Comparison of ENCODE assay signal across 23 cellular contexts in the genomic region with DNA sequence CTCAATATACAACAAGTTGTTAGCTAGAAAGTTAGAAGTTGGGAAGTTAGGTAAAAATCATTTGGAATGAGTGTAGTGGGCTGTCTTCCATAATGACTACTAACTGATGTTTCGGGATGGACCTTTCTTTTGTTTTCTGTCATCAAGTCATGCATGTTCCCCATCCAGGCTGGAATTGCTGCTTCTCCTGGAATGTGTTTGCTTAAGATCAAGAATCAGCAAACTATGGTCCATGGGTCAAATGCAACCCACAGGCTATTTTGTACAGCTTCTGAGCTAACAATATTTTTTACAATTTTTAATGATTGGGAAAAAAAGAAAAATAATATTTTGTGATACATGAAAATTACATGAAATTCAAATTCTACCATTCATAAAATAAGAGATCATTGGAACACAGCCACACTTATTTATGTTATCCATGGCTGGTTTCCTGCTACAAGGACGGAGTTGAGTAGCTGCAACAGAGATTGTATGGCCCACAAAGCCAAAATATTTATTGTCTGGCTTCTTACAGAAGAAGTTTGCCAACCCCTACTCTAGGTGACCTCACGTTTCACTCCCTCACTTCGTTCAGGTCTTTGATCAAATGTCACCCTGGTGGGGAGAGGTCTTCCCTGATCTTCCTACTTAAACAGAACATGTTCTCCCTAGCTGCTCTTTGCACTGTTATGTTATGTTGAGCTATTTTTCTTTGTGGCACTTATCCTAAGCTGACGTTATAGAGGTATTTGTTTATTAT.
A peak's percentile ranks its signal among the peaks of the same experiment; 100 is the strongest.
DNase-seq lines count a peak whose midpoint lies in the region; ATAC-seq, FAIRE-seq and TF ChIP-seq lines count a peak whose summit lies in the region.
"Had no signal": no experiment of that assay in that cellular context is flagged by ENCODE, and none has a peak within 500 bp of the region (broad histone marks: within the 10 kb centered on the region; RNA-seq: fewer than 3 reads in every experiment).

No MANE protein-coding gene starts in this region.

- H3K4me1 ChIP-seq in HepG2 (ENCODE audit: insufficient read depth, low read length) (peaks cover 34% of the 10 kb centered on the region), right lobe of liver (no peaks in the 10 kb centered on the region), IMR-90 (ENCODE audit: control insufficient read depth, insufficient read depth, low read length) (peaks cover 13% of the 10 kb centered on the region)

- BruUV-seq in HepG2 (replicated peaks; lab: Mats Ljungman, UMichigan) (no TSS peak), IMR-90 (replicated peaks; lab: Mats Ljungman, UMichigan) (no TSS peak)

- peak overlapping the region; percentile 70 for H3K27ac ChIP-seq in HepG2 (ENCODE audit: extremely low read length, insufficient read depth, low read length)
- no peak overlapping the region for H3K27ac ChIP-seq in right lobe of liver
- no peak overlapping the region for H3K27ac ChIP-seq in IMR-90 (ENCODE audit: insufficient read depth, low read length)
- H3K27ac ChIP-seq: 22Rv1; A549; BLaER1 treated with 17β-estradiol and CSF1 and Interleukin-3, amounts not matched to agents 10 nM and 100 nM; C4-2B had no signal

- H2BK20ac ChIP-seq in IMR-90 (ENCODE audit: low read depth, low read length): peak overlapping the region; percentile 78

- H4K8ac ChIP-seq in IMR-90 (ENCODE audit: low read depth in 2 of 2, low read length in 2 of 2): no peak overlapping the region

- no peaks in the 10 kb centered on the region for H3K79me2 ChIP-seq in HepG2 (ENCODE audit: insufficient read depth, low read length)

- TF ChIP-seq CTCF in HepG2 (CRISPR knock-in tag; IDR thresholded peaks at IDR 0.05) (no peak), right lobe of liver (IDR thresholded peaks at IDR 0.05) (no peak), IMR-90 (conservative IDR thresholded peaks at IDR 0.05; ENCODE audit: low read depth, low read length) (no peak), foreskin fibroblast (IDR thresholded peaks at IDR 0.05; ENCODE audit: low read depth, low read length) (no peak)

- H2AK9ac ChIP-seq in IMR-90 (replicated peaks; ENCODE audit: low read depth, low read length, poor library complexity): no peak overlapping the region

- H3K4me2 ChIP-seq in HepG2 (ENCODE audit: low read depth, low read length) (peak overlapping the region; percentile 65), IMR-90 (ENCODE audit: low read depth, low read length) (no peak overlapping the region)
- H3K4me2 ChIP-seq: A549; BLaER1 treated with 17β-estradiol and CSF1 and Interleukin-3, amounts not matched to agents 10 nM and 100 nM had no signal

- H4K5ac ChIP-seq in IMR-90 (ENCODE audit: low read depth, low read length): no peak overlapping the region

- peak; percentile 70 for DNase-seq in HepG2 (ENCODE audit: low spot score)
- DNase-seq in right lobe of liver: no peak
- peak; percentile 46 for DNase-seq in HuH-7 (ENCODE audit: low spot score)
- DNase-seq in IMR-90: peak; percentile 26
- DNase-seq in left kidney (ENCODE audit: low read depth, low spot score): peak; percentile 51
- DNase-seq in activated naive CD4-positive, alpha-beta T cell treated with anti-CD3 and anti-CD28 coated beads, Interleukin-2, amount 50 U/mL, for 16 hours: no peak
- DNase-seq in NCI-H69 (lab: John Stamatoyannopoulos, UW): no peak
- no peak for DNase-seq in foreskin fibroblast
- DNase-seq: AML-193; Caco-2; Calu3; CD4-positive, alpha-beta T cell; CD8-positive, alpha-beta T cell; DMS79 treated with DMSO at 0.1 percent for 48 hours; GF-D8 had no signal

- peak overlapping the region; percentile 44; the same call in 1 of the 3 replicates for H2BK15ac ChIP-seq in IMR-90 (ENCODE audit: low read depth, low read length)

- no peak overlapping the region; the same call in 1 of the 2 replicates for H2AK5ac ChIP-seq in IMR-90 (ENCODE audit: low read depth, low read length)

- H4K91ac ChIP-seq in IMR-90 (ENCODE audit: insufficient read depth, low read depth, low read length): no peak overlapping the region

- H2AFZ ChIP-seq in HepG2 (ENCODE audit: low read length) (no peak overlapping the region), IMR-90 (replicated peaks; ENCODE audit: low read length, poor library complexity) (no peak overlapping the region)

- CTCF ChIA-PET in HepG2 (lab: Yijun Ruan, JAX; ENCODE audit: low intra/inter-chr PET ratio, low total read pairs) (no interaction called here), IMR-90 (lab: Yijun Ruan, JAX) (interaction anchor here (7.3 kb wide), 1 partner anchor 171 kb away, joined by 90 read pairs; no protein-coding TSS in a partner anchor)

- H3K18ac ChIP-seq in IMR-90 (ENCODE audit: low read depth, low read length): peak overlapping the region; percentile 37; the same call in 1 of the 2 replicates

- in situ Hi-C loops in HepG2 (cut with HindIII; ENCODE audit: extremely low pct_ligation_motif_present, low pct_unique_long_range_greater_than_20kb) (no loop called here), IMR-90 (cut with MboI; ENCODE audit: low sequenced_read_pairs) (no loop called here)

- no peak for TF ChIP-seq POLR2A in HepG2 (IDR thresholded peaks at IDR 0.05; ENCODE audit: insufficient read depth in 1 of 2, low read depth in 2 of 2, low read length in 2 of 2)
- no peak for TF ChIP-seq POLR2A in right lobe of liver (IDR thresholded peaks at IDR 0.05)
- TF ChIP-seq POLR2A in IMR-90 (IDR thresholded peaks at IDR 0.05; ENCODE audit: low read depth, low read length): no peak

- no peaks in the 10 kb centered on the region for H3K27me3 ChIP-seq in HepG2 (ENCODE audit: control insufficient read depth in 1 of 2, insufficient read depth in 2 of 2, low read length in 2 of 2)
- H3K27me3 ChIP-seq in right lobe of liver: no peaks in the 10 kb centered on the region
- H3K27me3 ChIP-seq in IMR-90 (ENCODE audit: control insufficient read depth, insufficient read depth, low read length): no peaks in the 10 kb centered on the region
- H3K27me3 ChIP-seq: BLaER1 treated with 17β-estradiol and CSF1 and Interleukin-3, amounts not matched to agents 10 nM and 100 nM had no signal

- H3K4ac ChIP-seq in IMR-90 (ENCODE audit: low read depth, low read length): peak overlapping the region; percentile 44; the same call in 1 of the 2 replicates

- POLR2A ChIA-PET in HepG2 (lab: Yijun Ruan, JAX): interaction anchor here (1.3 kb wide), 2 partner anchors 17 to 171 kb away, joined by 4 to 5 read pairs; no protein-coding TSS in a partner anchor
- POLR2A ChIA-PET in IMR-90 (lab: Charles Lee; ENCODE audit: unreplicated experiment): no interaction called here

- peak overlapping the region in 1 of 3 experiments; percentile 5; a peak in 1 of 6 replicates for H3K4me3 ChIP-seq in HepG2 (replicated peaks in 1 of 3; ENCODE audit: insufficient read depth in 1 of 3, low read depth in 2 of 3, low read length in 3 of 3)
- no peak overlapping the region for H3K4me3 ChIP-seq in right lobe of liver
- no peak overlapping the region for H3K4me3 ChIP-seq in IMR-90 (ENCODE audit: insufficient read depth, low read depth, low read length)
- H3K4me3 ChIP-seq in foreskin fibroblast (ENCODE audit: low read depth in 1 of 2, low read length in 2 of 2): no peak overlapping the region
- H3K4me3 ChIP-seq: A549; BLaER1 treated with 17β-estradiol and CSF1 and Interleukin-3, amounts not matched to agents 10 nM and 100 nM had no signal

- FAIRE-seq in HepG2 (lab: Jason Lieb, UNC): peak; percentile 42
- FAIRE-seq: A549, D721Med, G401.6, GM12891, GM19239 had no signal

- H3K14ac ChIP-seq in IMR-90 (replicated peaks; ENCODE audit: low read depth, low read length): 0 out of 2 replicates have a peak overlapping the region, but pooled peaks have one; percentile 44

- peak; percentile 80 for ATAC-seq in HepG2
- ATAC-seq in right lobe of liver: no peak
- no peak for ATAC-seq in IMR-90 (ENCODE audit: low read depth)
- ATAC-seq: A549; CD8-positive, alpha-beta T cell had no signal

- H2BK120ac ChIP-seq in IMR-90 (ENCODE audit: low read depth, low read length): peak overlapping the region; percentile 59

- no peaks in the 10 kb centered on the region for H3K36me3 ChIP-seq in HepG2 (replicated peaks in 1 of 2; ENCODE audit: control insufficient read depth in 1 of 2, insufficient read depth in 2 of 2, low read length in 2 of 2)
- H3K36me3 ChIP-seq in right lobe of liver: no peaks in the 10 kb centered on the region
- no peaks in the 10 kb centered on the region for H3K36me3 ChIP-seq in IMR-90 (ENCODE audit: control insufficient read depth, insufficient read depth, low read length)

- WGBS in HepG2 (ENCODE audit: low lambda C conversion rate): 2% methylated on average over 5 of the region's 5 CpGs
- 56% methylated on average over 4 of the region's 5 CpGs for WGBS in right lobe of liver (ENCODE audit: insufficient coverage, low coverage, low lambda C conversion rate, missing lambda C conversion rate)
- 100% methylated on average over 1 of the region's 5 CpGs; no CpG with 5 or more reads in 1 of the 2 experiments for WGBS in IMR-90 (ENCODE audit: extremely low coverage in 2 of 2, insufficient read length in 1 of 2), 2 experiments

- no peak overlapping the region for H3K56ac ChIP-seq in IMR-90 (ENCODE audit: extremely low read depth, insufficient read depth, low read length)

- dilution Hi-C loops in IMR-90 (cut with HindIII; ENCODE audit: low sequenced_read_pairs, unreplicated experiment): no loop called here

- H3K9me3 ChIP-seq in HepG2 (ENCODE audit: low read length) (no peaks in the 10 kb centered on the region), right lobe of liver (no peaks in the 10 kb centered on the region), IMR-90 (ENCODE audit: control insufficient read depth, insufficient read depth, low read length) (no peaks in the 10 kb centered on the region)
- H3K9me3 ChIP-seq: A549, Caco-2 had no signal

- no peak overlapping the region for H2BK5ac ChIP-seq in IMR-90 (ENCODE audit: low read depth, low read length, poor library complexity, severe bottlenecking)

- intact Hi-C loops in HepG2 (cut with micrococcal nuclease; ENCODE audit: unreplicated experiment) (no loop called here), right lobe of liver (cut with DNase I) (no loop called here), IMR-90 (cut with micrococcal nuclease) (no loop called here)

- H3K9me1 ChIP-seq in IMR-90 (ENCODE audit: insufficient read depth, low read length): peaks cover 15% of the 10 kb centered on the region

- no peak overlapping the region for H3K23ac ChIP-seq in IMR-90 (ENCODE audit: low read depth, low read length)

- H3K9ac ChIP-seq in HepG2 (ENCODE audit: insufficient read depth, low read depth, low read length): no peak overlapping the region
- H3K9ac ChIP-seq in IMR-90 (ENCODE audit: low read depth, low read length): no peak overlapping the region
- H3K9ac ChIP-seq: BLaER1 treated with 17β-estradiol and CSF1 and Interleukin-3, amounts not matched to agents 10 nM and 100 nM had no signal

- TF ChIP-seq EP300 in HepG2 (IDR thresholded peaks at IDR 0.05; ENCODE audit: low read depth in 2 of 2, low read length in 2 of 2): no peak
- TF ChIP-seq EP300 in HepG2 (CRISPR knock-in tag; IDR thresholded peaks at IDR 0.05; ENCODE audit: borderline replicate concordance): no peak

- no peak for TF ChIP-seq RAD21 in HepG2 (CRISPR knock-in tag; IDR thresholded peaks at IDR 0.05)
- no peak for TF ChIP-seq RAD21 in IMR-90 (IDR thresholded peaks at IDR 0.05; ENCODE audit: low read length)

- H4K20me1 ChIP-seq in HepG2 (ENCODE audit: insufficient read depth, low read length) (no peaks in the 10 kb centered on the region), IMR-90 (ENCODE audit: insufficient read depth, low read length) (no peaks in the 10 kb centered on the region; the same call in 1 of the 2 replicates)

- peaks cover 6 to 48% of the 10 kb centered on the region in 2 experiments; a peak in 3 of 4 replicates for H3K79me1 ChIP-seq in IMR-90 (ENCODE audit: low read depth in 1 of 2, low read length in 2 of 2)

Comparison
In these comparisons a context has a peak if more than half of its experiments do, and no peak if none do; other contexts are left out.
1. DNase-seq: peak in HepG2 (single experiment), HuH-7 (single experiment), IMR-90 (single experiment) and left kidney (single experiment); none in right lobe of liver (0 of 3), activated naive CD4-positive, alpha-beta T cell treated with anti-CD3 and anti-CD28 coated beads, Interleukin-2, amount 50 U/mL, for 16 hours (single experiment), NCI-H69 (single experiment) and foreskin fibroblast (0 of 2).